Comparison of ENCODE assay signal across 1 cellular context in genomic region chr3:179309225-179310109, GRCh38.
TF ChIP-seq lines count a peak whose summit lies in the region.

No MANE protein-coding gene starts in this region.

TF ChIP-seq in GM12878, 131 proteins besides CTCF, POLR2A, EP300 and RAD21:
- TF ChIP-seq HSF1 (IDR thresholded peaks at IDR 0.05; ENCODE audit: low read depth, low read length) (no peak), GATAD2B (conservative IDR thresholded peaks at IDR 0.05; ENCODE audit: low read depth) (no peak), HDGF (IDR thresholded peaks at IDR 0.05) (no peak), ZBED1 (IDR thresholded peaks at IDR 0.05; ENCODE audit: borderline replicate concordance) (no peak), ZNF207 (IDR thresholded peaks at IDR 0.05; ENCODE audit: borderline replicate concordance) (no peak), POU2F2 (IDR thresholded peaks at IDR 0.05; ENCODE audit: borderline replicate concordance, low read depth, low read length) (no peak), ZNF592 (IDR thresholded peaks at IDR 0.05) (no peak), ZNF217 (IDR thresholded peaks at IDR 0.05) (no peak), TAF1 (IDR thresholded peaks at IDR 0.05; ENCODE audit: borderline replicate concordance, low read depth, low read length) (no peak), NR2F1 (conservative IDR thresholded peaks at IDR 0.05) (no peak), CBX3 (IDR thresholded peaks at IDR 0.05; ENCODE audit: borderline replicate concordance, low read depth) (no peak), MEF2A (IDR thresholded peaks at IDR 0.05; ENCODE audit: insufficient read depth, low read depth, low read length) (no peak), ZNF274 (IDR thresholded peaks at IDR 0.05; ENCODE audit: insufficient read depth, insufficient read length) (no peak), WRNIP1 (IDR thresholded peaks at IDR 0.05; ENCODE audit: borderline replicate concordance, low read depth, low read length) (no peak), NBN (IDR thresholded peaks at IDR 0.05) (0 out of 2 replicates have a peak, but pooled peaks have one; percentile 40), LARP7 (IDR thresholded peaks at IDR 0.05) (no peak), BMI1 (IDR thresholded peaks at IDR 0.05; ENCODE audit: borderline replicate concordance) (no peak), STAT3 (IDR thresholded peaks at IDR 0.05; ENCODE audit: low read depth, low read length) (no peak), NR2C2 (IDR thresholded peaks at IDR 0.05; ENCODE audit: borderline replicate concordance, control insufficient read depth, insufficient read length, low read depth) (no peak), USF1 (IDR thresholded peaks at IDR 0.05; ENCODE audit: borderline replicate concordance, extremely low read length, insufficient read depth, low read depth, low read length) (no peak), NRF1 (conservative IDR thresholded peaks at IDR 0.05; ENCODE audit: low read depth, low read length) (no peak), ZBTB40 (IDR thresholded peaks at IDR 0.05; ENCODE audit: borderline replicate concordance) (no peak), EED (IDR thresholded peaks at IDR 0.05; ENCODE audit: low read depth) (peak; percentile 45; the same call in 1 of the 2 replicates), ASH2L (IDR thresholded peaks at IDR 0.05; ENCODE audit: borderline replicate concordance, low read depth) (no peak), FOS (IDR thresholded peaks at IDR 0.05; ENCODE audit: borderline replicate concordance, extremely low read depth, insufficient read length) (no peak), PBX3 (IDR thresholded peaks at IDR 0.05; ENCODE audit: insufficient replicate concordance, low read depth, low read length) (no peak), POLR2AphosphoS2 (IDR thresholded peaks at IDR 0.05; ENCODE audit: low read depth, low read length) (no peak), CBX5 (IDR thresholded peaks at IDR 0.05; ENCODE audit: low read depth) (no peak), JUND (IDR thresholded peaks at IDR 0.05; ENCODE audit: low read depth, low read length) (no peak), EGR1 (IDR thresholded peaks at IDR 0.05; ENCODE audit: borderline replicate concordance in 1 of 2, low read depth in 2 of 2, low read length in 2 of 2) (no peak), MLLT1 (IDR thresholded peaks at IDR 0.05) (0 out of 2 replicates have a peak, but pooled peaks have one; percentile 35), SRF (IDR thresholded peaks at IDR 0.05; ENCODE audit: low read depth in 2 of 2, low read length in 2 of 2) (no peak), ZSCAN29 (IDR thresholded peaks at IDR 0.05) (no peak), MAX (IDR thresholded peaks at IDR 0.05; ENCODE audit: low read depth, low read length) (no peak), DPF2 (IDR thresholded peaks at IDR 0.05) (peak; percentile 26; the same call in 1 of the 2 replicates), SPI1 (IDR thresholded peaks at IDR 0.05; ENCODE audit: borderline replicate concordance, insufficient read depth, low read depth, low read length) (peak; percentile 85), NKRF (conservative IDR thresholded peaks at IDR 0.05) (no peak), NFYA (IDR thresholded peaks at IDR 0.05; ENCODE audit: borderline replicate concordance, low read depth, low read length) (no peak), ZZZ3 (IDR thresholded peaks at IDR 0.05; ENCODE audit: control insufficient read depth, insufficient read length, low read depth) (no peak), MYC (IDR thresholded peaks at IDR 0.05; ENCODE audit: insufficient read depth, insufficient read length, insufficient replicate concordance, low read length, severe bottlenecking) (no peak), BHLHE40 (IDR thresholded peaks at IDR 0.05; ENCODE audit: borderline replicate concordance in 1 of 2, low read depth in 2 of 2, low read length in 1 of 2) (no peak), IKZF1 (conservative IDR thresholded peaks at IDR 0.05) (peak; percentile 60), CREM (IDR thresholded peaks at IDR 0.05; ENCODE audit: low read depth) (no peak), MXI1 (IDR thresholded peaks at IDR 0.05; ENCODE audit: low read depth, low read length) (no peak), MTA2 (IDR thresholded peaks at IDR 0.05; ENCODE audit: low read depth) (peak; percentile 25; the same call in 1 of the 2 replicates), IKZF2 (IDR thresholded peaks at IDR 0.05) (peak; percentile 79 to 81), TCF12 (IDR thresholded peaks at IDR 0.05; ENCODE audit: low read depth, low read length) (no peak), TCF3 (IDR thresholded peaks at IDR 0.05; ENCODE audit: borderline replicate concordance, insufficient read depth, low read depth, low read length) (no peak), ZNF622 (IDR thresholded peaks at IDR 0.05) (no peak), FOXK2 (IDR thresholded peaks at IDR 0.05) (no peak), SIX5 (IDR thresholded peaks at IDR 0.05; ENCODE audit: low read depth, low read length, severe bottlenecking) (no peak)
